ENCODE assay signal across 25 cellular contexts in the genomic region with DNA sequence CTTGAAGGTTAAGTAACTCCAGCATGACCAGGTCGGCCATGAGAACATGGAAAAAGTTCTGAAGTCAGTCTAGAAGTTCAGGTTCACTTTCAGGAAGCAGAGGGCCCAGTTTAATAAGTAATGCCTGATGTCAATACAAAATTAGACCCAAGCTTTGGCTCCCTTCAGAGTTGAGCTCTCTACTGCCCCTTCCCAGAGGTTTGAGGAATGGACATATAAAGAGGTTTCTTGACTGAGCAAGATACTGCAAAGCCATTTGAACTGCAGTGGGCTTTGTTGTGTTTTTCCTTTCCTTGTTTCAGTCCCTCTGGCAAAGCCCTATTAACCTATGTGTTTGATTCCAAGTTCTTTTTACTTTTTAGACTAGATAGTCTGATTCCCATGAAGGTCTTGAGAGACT.
DNase-seq lines count a peak whose midpoint lies in the region; ATAC-seq and TF ChIP-seq lines count a peak whose summit lies in the region.
"Had no signal": no experiment of that assay in that cellular context is flagged by ENCODE, and none has a peak within 500 bp of the region (broad histone marks: within the 10 kb centered on the region; RNA-seq: fewer than 3 reads in every experiment).

No MANE protein-coding gene starts in this region.

- TF ChIP-seq CTCF in SK-N-SH (IDR thresholded peaks at IDR 0.05) (0 out of 2 replicates have a peak, but pooled peaks have one; percentile 10), PC-3 (conservative IDR thresholded peaks at IDR 0.05; ENCODE audit: low read depth, low read length) (peak; percentile 25; the same call in 1 of the 2 replicates), epithelial cell of proximal tubule (conservative IDR thresholded peaks at IDR 0.05; ENCODE audit: low read depth, low read length) (peak; percentile 17), osteocyte (IDR thresholded peaks at IDR 0.05) (no peak)

- H3K27ac ChIP-seq in SK-N-SH (ENCODE audit: low read depth in 2 of 2, low read length in 1 of 2) = no peak overlapping the region
- no peak overlapping the region for H3K27ac ChIP-seq in PC-3 (ENCODE audit: low read length)
- H3K27ac ChIP-seq: HL-60, pancreas, right lobe of liver, transverse colon had no signal

- POLR2A ChIA-PET in SK-N-SH (lab: Yijun Ruan, JAX) = no interaction called here
- POLR2A ChIA-PET in PC-3 (lab: Charles Lee; ENCODE audit: unreplicated experiment) = no interaction called here

- DNase-seq in SK-N-SH (no peak), PC-3 (no peak), epithelial cell of proximal tubule (ENCODE audit: low read depth) (no peak), retina (no peak), osteocyte (ENCODE audit: extremely low spot score, unreplicated experiment) (no peak)
- no peak for DNase-seq in stimulated activated effector memory CD8-positive, alpha-beta T cell treated with anti-CD3 and anti-CD28 coated beads, Interleukin-12 subunit alpha, Interleukin-12 subunit beta, amount 100 ng/mL, for 72 hours (ENCODE audit: low spot score in 2 of 2)
- DNase-seq: activated B cell treated with CpG ODN at 0.5 μM for 24 hours; activated gamma-delta T cell treated with Interleukin-2 at 50 U/mL for 16 hours; activated T-cell treated with anti-CD3 and anti-CD28 coated beads, Interleukin-2, amount 50 U/mL, for 1 hour; cortex of kidney; DMS153; glutamatergic neuron; left colon; naive thymus-derived CD8-positive, alpha-beta T cell; NCI-H2081 treated with DMSO at 0.1 percent for 48 hours; NK-92 treated with Interleukin-12 subunit alpha and Interleukin-12 subunit beta, amount 100 ng/mL, for 24 hours; pancreas; right lobe of liver; T-helper 9 cell; transverse colon had no signal

- peaks cover 11% of the 10 kb centered on the region for H3K4me1 Mint-ChIP-seq in stimulated activated effector memory CD8-positive, alpha-beta T cell treated with anti-CD3 and anti-CD28 coated beads, Interleukin-12 subunit alpha, Interleukin-12 subunit beta, amount 100 ng/mL, for 72 hours
- H3K4me1 Mint-ChIP-seq in osteocyte (ENCODE audit: unreplicated experiment) = no peaks in the 10 kb centered on the region
- H3K4me1 Mint-ChIP-seq: activated B cell treated with CpG ODN at 0.5 μM for 24 hours; CD14-positive monocyte; naive thymus-derived CD8-positive, alpha-beta T cell had no signal

- H3K36me3 ChIP-seq in SK-N-SH (replicated peaks in 1 of 2; ENCODE audit: control insufficient read depth in 1 of 2, insufficient read depth in 2 of 2, low read length in 1 of 2) = no peaks in the 10 kb centered on the region
- no peaks in the 10 kb centered on the region for H3K36me3 ChIP-seq in PC-3 (ENCODE audit: low read depth, low read length)
- H3K36me3 ChIP-seq: pancreas, right lobe of liver, transverse colon had no signal

- no peak for TF ChIP-seq EP300 in SK-N-SH (IDR thresholded peaks at IDR 0.05; ENCODE audit: borderline replicate concordance in 1 of 2, low read depth in 1 of 2, low read length in 1 of 2)

- 38% methylated on average over 1 of the region's 1 CpG for WGBS in SK-N-SH (ENCODE audit: low lambda C conversion rate)

- H3F3A ChIP-seq in SK-N-SH (replicated peaks; ENCODE audit: insufficient read depth) (no peaks in the 10 kb centered on the region), PC-3 (ENCODE audit: low read length, unreplicated experiment) (no peaks in the 10 kb centered on the region)

- no peak overlapping the region for H3K27ac Mint-ChIP-seq in stimulated activated effector memory CD8-positive, alpha-beta T cell treated with anti-CD3 and anti-CD28 coated beads, Interleukin-12 subunit alpha, Interleukin-12 subunit beta, amount 100 ng/mL, for 72 hours
- H3K27ac Mint-ChIP-seq in osteocyte (ENCODE audit: unreplicated experiment) = no peak overlapping the region
- H3K27ac Mint-ChIP-seq: activated B cell treated with CpG ODN at 0.5 μM for 24 hours, CD14-positive monocyte had no signal

- no peaks in the 10 kb centered on the region for H3K79me2 ChIP-seq in SK-N-SH (ENCODE audit: insufficient read depth)
- H3K79me2 ChIP-seq in PC-3 (ENCODE audit: low read length) = no peaks in the 10 kb centered on the region

- ATAC-seq in SK-N-SH treated with all-trans-retinoic acid at 6 μM for 48 hours (no peak), PC-3 (no peak), HG03439 (IDR thresholded peaks at IDR 0.05; ENCODE audit: unreplicated experiment) (no peak)
- no peak for ATAC-seq in stimulated activated effector memory CD8-positive, alpha-beta T cell treated with anti-CD3 and anti-CD28 coated beads, Interleukin-12 subunit alpha, Interleukin-12 subunit beta, amount 100 ng/mL, for 72 hours
- ATAC-seq: HepG2; left colon; naive thymus-derived CD8-positive, alpha-beta T cell; pancreas; right lobe of liver had no signal

- H3K9me3 ChIP-seq in SK-N-SH (no peaks in the 10 kb centered on the region), PC-3 (ENCODE audit: low read length) (no peaks in the 10 kb centered on the region)
- H3K9me3 ChIP-seq: pancreas, right lobe of liver, transverse colon had no signal

- H2AFZ ChIP-seq in SK-N-SH (ENCODE audit: low read depth) (no peak overlapping the region), PC-3 (ENCODE audit: low read length) (no peak overlapping the region)

- no peak overlapping the region for H3K4me3 ChIP-seq in SK-N-SH (ENCODE audit: low read depth in 2 of 2, low read length in 1 of 2)
- no peak overlapping the region for H3K4me3 ChIP-seq in PC-3 (ENCODE audit: low read length)
- no peak overlapping the region for H3K4me3 ChIP-seq in epithelial cell of proximal tubule (ENCODE audit: low read depth, low read length)
- H3K4me3 ChIP-seq: pancreas, right lobe of liver, transverse colon had no signal

- peaks cover 3% of the 10 kb centered on the region for H3K9me3 Mint-ChIP-seq in stimulated activated effector memory CD8-positive, alpha-beta T cell treated with anti-CD3 and anti-CD28 coated beads, Interleukin-12 subunit alpha, Interleukin-12 subunit beta, amount 100 ng/mL, for 72 hours
- no peaks in the 10 kb centered on the region for H3K9me3 Mint-ChIP-seq in osteocyte (ENCODE audit: unreplicated experiment)
- H3K9me3 Mint-ChIP-seq: activated B cell treated with CpG ODN at 0.5 μM for 24 hours; CD14-positive monocyte; naive thymus-derived CD8-positive, alpha-beta T cell had no signal

- no peaks in the 10 kb centered on the region for H3K27me3 Mint-ChIP-seq in osteocyte (ENCODE audit: unreplicated experiment)

- no peak for TF ChIP-seq RAD21 in SK-N-SH (IDR thresholded peaks at IDR 0.05; ENCODE audit: low read length)

- H3K9ac ChIP-seq in SK-N-SH (no peak overlapping the region), PC-3 (ENCODE audit: low read length) (no peak overlapping the region)

- H3K4me3 Mint-ChIP-seq in stimulated activated effector memory CD8-positive, alpha-beta T cell treated with anti-CD3 and anti-CD28 coated beads, Interleukin-12 subunit alpha, Interleukin-12 subunit beta, amount 100 ng/mL, for 72 hours = no peak overlapping the region
- H3K4me3 Mint-ChIP-seq in osteocyte (ENCODE audit: unreplicated experiment) = no peak overlapping the region
- H3K4me3 Mint-ChIP-seq: activated B cell treated with CpG ODN at 0.5 μM for 24 hours; CD14-positive monocyte; naive thymus-derived CD8-positive, alpha-beta T cell had no signal

- CTCF ChIA-PET in SK-N-SH (lab: Yijun Ruan, JAX) (no interaction called here), PC-3 (lab: Charles Lee) (no interaction called here)

- H4K20me1 ChIP-seq in SK-N-SH (ENCODE audit: insufficient read depth) (no peaks in the 10 kb centered on the region), PC-3 (ENCODE audit: low read length) (no peaks in the 10 kb centered on the region)

- no peaks in the 10 kb centered on the region for H3K27me3 ChIP-seq in SK-N-SH (ENCODE audit: insufficient read depth)
- H3K27me3 ChIP-seq in PC-3 (ENCODE audit: low read length) = no peaks in the 10 kb centered on the region
- H3K27me3 ChIP-seq: pancreas, right lobe of liver, transverse colon had no signal

- intact Hi-C loops in PC-3 (cut with micrococcal nuclease) = no loop called here

- BruUV-seq in PC-3 (replicated peaks; lab: Mats Ljungman, UMichigan) = no TSS peak

- H3K4me2 ChIP-seq in SK-N-SH (no peak overlapping the region), PC-3 (ENCODE audit: low read length) (no peak overlapping the region)

- no peaks in the 10 kb centered on the region for H3K4me1 ChIP-seq in SK-N-SH (ENCODE audit: control insufficient read depth in 1 of 2, insufficient read depth in 2 of 2, low read depth in 1 of 2, low read length in 1 of 2)
- H3K4me1 ChIP-seq in PC-3 (ENCODE audit: insufficient read depth, low read length) = no peaks in the 10 kb centered on the region
- H3K4me1 ChIP-seq: pancreas, right lobe of liver, transverse colon had no signal

- H3K36me3 Mint-ChIP-seq in stimulated activated effector memory CD8-positive, alpha-beta T cell treated with anti-CD3 and anti-CD28 coated beads, Interleukin-12 subunit alpha, Interleukin-12 subunit beta, amount 100 ng/mL, for 72 hours = no peaks in the 10 kb centered on the region
- no peaks in the 10 kb centered on the region for H3K36me3 Mint-ChIP-seq in osteocyte (ENCODE audit: unreplicated experiment)
- H3K36me3 Mint-ChIP-seq: CD14-positive monocyte; naive thymus-derived CD8-positive, alpha-beta T cell had no signal

- no peaks in the 10 kb centered on the region for H3K9me2 ChIP-seq in SK-N-SH
- H3K9me2 ChIP-seq in PC-3 (replicated peaks; ENCODE audit: low read length) = no peaks in the 10 kb centered on the region

TF ChIP-seq in SK-N-SH, 30 proteins besides CTCF, POLR2A, EP300 and RAD21 (continues in another document):
- TF ChIP-seq SMC3 (IDR thresholded peaks at IDR 0.05; ENCODE audit: low read depth, low read length) (no peak), RFX5 (IDR thresholded peaks at IDR 0.05; ENCODE audit: low read length) (no peak), RXRA (IDR thresholded peaks at IDR 0.05; ENCODE audit: borderline replicate concordance, low read depth) (no peak), CHD2 (IDR thresholded peaks at IDR 0.05; ENCODE audit: low read length, partially characterized antibody) (no peak), FOXM1 (IDR thresholded peaks at IDR 0.05; ENCODE audit: low read depth) (no peak)

TF ChIP-seq in SK-N-SH treated with all-trans-retinoic acid at 6 μM for 48 hours, 23 proteins besides CTCF, POLR2A, EP300 and RAD21 (continues in another document):
- TF ChIP-seq, protein P1, sequence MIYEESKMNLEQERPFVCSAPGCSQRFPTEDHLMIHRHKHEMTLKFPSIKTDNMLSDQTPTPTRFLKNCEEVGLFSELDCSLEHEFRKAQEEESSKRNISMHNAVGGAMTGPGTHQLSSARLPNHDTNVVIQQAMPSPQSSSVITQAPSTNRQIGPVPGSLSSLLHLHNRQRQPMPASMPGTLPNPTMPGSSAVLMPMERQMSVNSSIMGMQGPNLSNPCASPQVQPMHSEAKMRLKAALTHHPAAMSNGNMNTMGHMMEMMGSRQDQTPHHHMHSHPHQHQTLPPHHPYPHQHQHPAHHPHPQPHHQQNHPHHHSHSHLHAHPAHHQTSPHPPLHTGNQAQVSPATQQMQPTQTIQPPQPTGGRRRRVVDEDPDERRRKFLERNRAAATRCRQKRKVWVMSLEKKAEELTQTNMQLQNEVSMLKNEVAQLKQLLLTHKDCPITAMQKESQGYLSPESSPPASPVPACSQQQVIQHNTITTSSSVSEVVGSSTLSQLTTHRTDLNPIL (CRISPR knock-in tag; IDR thresholded peaks at IDR 0.05; ENCODE audit: low read depth) = no peak
